ENCODE assay signal across 1 cellular context in genomic region chr11:47464479-47464878, GRCh38.
TF ChIP-seq lines count a peak whose summit lies in the region.

No MANE protein-coding gene starts in this region.

TF ChIP-seq in H1, 55 proteins besides CTCF, POLR2A, EP300 and RAD21:
- TF ChIP-seq YY1 (IDR thresholded peaks at IDR 0.05; ENCODE audit: low read depth, low read length) (peak; percentile 86), POU5F1 (IDR thresholded peaks at IDR 0.05; ENCODE audit: low read depth, low read length) (no peak), JUND (IDR thresholded peaks at IDR 0.05; ENCODE audit: low read length) (peak; percentile 61; the same call in 1 of the 2 replicates)
